Comparison of ENCODE assay signal across 8 cellular contexts in genomic region chr1:10415211-10415930, GRCh38. TPM values are rescaled to one million over a fixed set of nuclear protein-coding genes. Genes with fewer than 3 reads are reported as not detected.
A peak's percentile ranks its signal among the peaks of the same experiment; 100 is the strongest.
DNase-seq lines count a peak whose midpoint lies in the region; ATAC-seq and TF ChIP-seq lines count a peak whose summit lies in the region.

No MANE protein-coding gene starts in this region.

- no peaks in the 10 kb centered on the region for H3K27me3 ChIP-seq in ascending aorta
- no peaks in the 10 kb centered on the region for H3K27me3 ChIP-seq in left lung
- no peaks in the 10 kb centered on the region for H3K27me3 ChIP-seq in effector memory CD4-positive, alpha-beta T cell (replicated peaks; ENCODE audit: control insufficient read depth, insufficient read depth, low read length, poor library complexity, severe bottlenecking)

- H3K4me3 ChIP-seq in AG04449 (ENCODE audit: low read depth, low read length) (no peak overlapping the region), ascending aorta (no peak overlapping the region), left lung (peak overlapping the region in 1 of 2 donors; percentile 12)
- no peak overlapping the region for H3K4me3 ChIP-seq in effector memory CD4-positive, alpha-beta T cell (ENCODE audit: insufficient read depth, low read depth, low read length, poor library complexity, severe bottlenecking)

- peak; percentile 83 for ATAC-seq in left lung
- ATAC-seq in GM18907 (IDR thresholded peaks at IDR 0.05; ENCODE audit: unreplicated experiment): no peak
- ATAC-seq in GM21447 (IDR thresholded peaks at IDR 0.05; ENCODE audit: unreplicated experiment): no peak

- CTCF ChIA-PET in AG04449 (lab: Yijun Ruan, JAX): interaction anchor here (1.2 to 2.6 kb wide), 6 partner anchors 11 to 78 kb away, joined by 3 to 16 read pairs (median 6); partner anchors contain the start of gene CENPS

- H3K36me3 ChIP-seq in ascending aorta (peaks cover 62 to 88% of the 10 kb centered on the region in 2 donors), left lung (peaks cover 0 to 99% of the 10 kb centered on the region in 2 donors)
- H3K36me3 ChIP-seq in effector memory CD4-positive, alpha-beta T cell (ENCODE audit: control insufficient read depth, insufficient read depth, low read length): peaks cover 55% of the 10 kb centered on the region

- POLR2A ChIA-PET in AG04449 (lab: Yijun Ruan, JAX): interaction anchor here (0.8 to 1.8 kb wide), 4 partner anchors 14 to 38 kb away, joined by 3 to 4 read pairs (median 4); partner anchors contain the start of gene PGD

- H3K4me1 ChIP-seq in ascending aorta: no peaks in the 10 kb centered on the region
- H3K4me1 ChIP-seq in left lung: peaks cover 0 to 30% of the 10 kb centered on the region in 2 donors
- H3K4me1 ChIP-seq in effector memory CD4-positive, alpha-beta T cell (ENCODE audit: control insufficient read depth, insufficient read depth, low read length, poor library complexity, severe bottlenecking): no peaks in the 10 kb centered on the region

- H3K27ac ChIP-seq in ascending aorta (peak overlapping the region; percentile 7 to 44), left lung (peak overlapping the region; percentile 22 to 82)
- H3K27ac ChIP-seq in effector memory CD4-positive, alpha-beta T cell (ENCODE audit: insufficient read depth, low read length, poor library complexity, severe bottlenecking): no peak overlapping the region

- DNase-seq in AG04449 (ENCODE audit: low read depth, low spot score): peak; percentile 65
- DNase-seq in KBM-7: peak; percentile 89
- DNase-seq in ascending aorta (ENCODE audit: low spot score in 2 of 2): peak in 1 of 2 donors; percentile 70
- DNase-seq in left lung: peak in 1 of 2 donors; percentile 43
- no peak for DNase-seq in effector memory CD4-positive, alpha-beta T cell
- no peak for DNase-seq in activated CD4-positive, alpha-beta T cell treated with anti-CD3 and anti-CD28 coated beads for 4 hours

- intact Hi-C loops in ascending aorta (cut with DNase I) (no loop called here), left lung (cut with DNase I) (no loop called here)

- TF ChIP-seq CTCF in AG04449 (IDR thresholded peaks at IDR 0.05; ENCODE audit: insufficient read depth, low read length, missing control alignments): no peak
- no peak for TF ChIP-seq CTCF in ascending aorta (IDR thresholded peaks at IDR 0.05)
- no peak for TF ChIP-seq CTCF in left lung (IDR thresholded peaks at IDR 0.05)

- in situ Hi-C loops in KBM-7 (cut with MboI; ENCODE audit: low pct_unique_long_range_greater_than_20kb, low sequenced_read_pairs): no loop called here

- H3K9me3 ChIP-seq in ascending aorta: no peaks in the 10 kb centered on the region
- H3K9me3 ChIP-seq in left lung: no peaks in the 10 kb centered on the region
- no peaks in the 10 kb centered on the region for H3K9me3 ChIP-seq in effector memory CD4-positive, alpha-beta T cell (ENCODE audit: control insufficient read depth, low read length)

RNA-seq across cellular contexts. Expression of gene CENPS, which starts 14.9 kb away (rescaled TPM):
- total RNA-seq in ascending aorta (not detected), left lung (10 to 100 TPM; 13.5 to 17.6 TPM)

RNA-seq across cellular contexts. Expression of gene PGD, which starts 16.5 kb away (rescaled TPM):
- total RNA-seq in ascending aorta (152 TPM), left lung (100 to 1,000 TPM; 130 to 277 TPM)

RNA-seq across cellular contexts. Expression of gene CORT, which starts 34.5 kb away (rescaled TPM):
- total RNA-seq in ascending aorta (not detected), left lung (under 1 TPM; 0.37 to 0.44 TPM)

RNA-seq across cellular contexts. Expression of gene DFFA, which starts 57.0 kb away (rescaled TPM):
- 11.8 TPM for total RNA-seq in ascending aorta
- 10 to 100 TPM; 37.6 to 38.5 TPM for total RNA-seq in left lung

RNA-seq across cellular contexts. Expression of gene PEX14, which starts 59.4 kb away (rescaled TPM):
- total RNA-seq in ascending aorta (10.6 TPM), left lung (10 to 100 TPM; 18.9 to 20.8 TPM)

Comparison
In these comparisons a context has a peak if more than half of its experiments do, and no peak if none do; other contexts are left out.
1. DNase-seq: peak in AG04449 (single experiment) and KBM-7 (single experiment); none in effector memory CD4-positive, alpha-beta T cell (0 of 3) and activated CD4-positive, alpha-beta T cell treated with anti-CD3 and anti-CD28 coated beads for 4 hours (0 of 2).
2. RNA of gene CENPS, which starts 14.9 kb away (total RNA-seq): 13.5 to 17.6 TPM in left lung; not detected in ascending aorta (single experiment); every median in the first group is over 10 times any median in the second.